14 cellular contexts compared by ENCODE assay signal in genomic region chr2:54353216-54353615, GRCh38.
"Had no signal": no experiment of that assay in that cellular context is flagged by ENCODE, and none has a peak within 500 bp of the region (broad histone marks: within the 10 kb centered on the region; RNA-seq: fewer than 3 reads in every experiment).

No MANE protein-coding gene starts in this region.

- H3K9me3 ChIP-seq: left lung, prostate gland, right lobe of liver, stomach, testis, upper lobe of left lung had no signal

- DNase-seq: activated CD4-positive, alpha-beta T cell treated with anti-CD3 and anti-CD28 coated beads, Interleukin-2, amount 50 U/mL, for 48 hours; dermis blood vessel endothelial cell; effector memory CD4-positive, alpha-beta T cell; hippocampal formation; left lung; naive thymus-derived CD4-positive, alpha-beta T cell; right lobe of liver; stimulated activated CD4-positive, alpha-beta T cell treated with anti-CD3 and anti-CD28 coated beads, Interleukin-4, amount 100 ng/mL, for 24 hours; stomach; testis; upper lobe of left lung; WERI-Rb-1 had no signal

- H3K4me3 ChIP-seq: left lung, prostate gland, right lobe of liver, stomach, testis, upper lobe of left lung had no signal

- H3K4me1 ChIP-seq: prostate gland, right lobe of liver, stomach, upper lobe of left lung had no signal

- H3K27me3 ChIP-seq: left lung, right lobe of liver, stomach, testis, upper lobe of left lung had no signal

- FAIRE-seq: islet of Langerhans had no signal

- H3K36me3 ChIP-seq: left lung, prostate gland, right lobe of liver, stomach, upper lobe of left lung, WERI-Rb-1 had no signal
